ENCODE assay signal across 8 cellular contexts in genomic region chr20:53642196-53643030, GRCh38. TPM values are rescaled to one million over a fixed set of nuclear protein-coding genes. Genes with fewer than 3 reads are reported as not detected.
DNase-seq lines count a peak whose midpoint lies in the region; ATAC-seq, FAIRE-seq and TF ChIP-seq lines count a peak whose summit lies in the region.

No MANE protein-coding gene starts in this region.

- TF ChIP-seq CTCF in A549 (IDR thresholded peaks at IDR 0.05) (no peak), adrenal gland (IDR thresholded peaks at IDR 0.05) (peak in 2 of 6 experiments; percentile 25 to 40)

- no peaks in the 10 kb centered on the region for H3K36me3 ChIP-seq in SJCRH30
- no peaks in the 10 kb centered on the region for H3K36me3 ChIP-seq in adrenal gland (replicated peaks in 1 of 2)

- H3K4me1 ChIP-seq in A549 (peaks cover 34% of the 10 kb centered on the region), SJCRH30 (0 out of 2 replicates have a peak, but pooled peaks cover 8% of the 10 kb centered on the region), adrenal gland (replicated peaks in 1 of 2) (peaks cover 7 to 19% of the 10 kb centered on the region in 2 donors)

- peak overlapping the region; percentile 77 for H3K4me2 ChIP-seq in A549

- TF ChIP-seq POLR2A in A549 (IDR thresholded peaks at IDR 0.05; ENCODE audit: low read length) (no peak), adrenal gland (IDR thresholded peaks at IDR 0.05) (no peak)

- H3K9me3 ChIP-seq in A549, result no peaks in the 10 kb centered on the region
- H3K9me3 ChIP-seq in SJCRH30 (replicated peaks), result no peaks in the 10 kb centered on the region
- no peaks in the 10 kb centered on the region for H3K9me3 ChIP-seq in adrenal gland (replicated peaks in 1 of 3)

- H3K27ac Mint-ChIP-seq in stimulated activated effector memory CD8-positive, alpha-beta T cell treated with anti-CD3 and anti-CD28 coated beads, Interleukin-12 subunit alpha, Interleukin-12 subunit beta, amount 100 ng/mL, for 72 hours, result peak overlapping the region; percentile 82

- POLR2A ChIA-PET in A549 (lab: Yijun Ruan, JAX), result interaction anchor here (0.5 to 2.0 kb wide), 11 partner anchors 12 to 224 kb away, joined by 3 to 19 read pairs (median 3); partner anchors contain the start of gene ZNF217

- H3K9me3 Mint-ChIP-seq in stimulated activated effector memory CD8-positive, alpha-beta T cell treated with anti-CD3 and anti-CD28 coated beads, Interleukin-12 subunit alpha, Interleukin-12 subunit beta, amount 100 ng/mL, for 72 hours, result no peaks in the 10 kb centered on the region

- CTCF ChIA-PET in A549 (lab: Yijun Ruan, JAX), result interaction anchor here (0.8 to 1.8 kb wide), 6 partner anchors 10 to 455 kb away, joined by 3 to 6 read pairs (median 4); no protein-coding TSS in a partner anchor

- H3K4me3 Mint-ChIP-seq in stimulated activated effector memory CD8-positive, alpha-beta T cell treated with anti-CD3 and anti-CD28 coated beads, Interleukin-12 subunit alpha, Interleukin-12 subunit beta, amount 100 ng/mL, for 72 hours, result peak overlapping the region; percentile 70

- 0 out of 5 replicates have a peak, but pooled peaks of 1 of the 2 experiments have one; percentile 5 for TF ChIP-seq EP300 in A549 (IDR thresholded peaks at IDR 0.05)

- H3K36me3 Mint-ChIP-seq in stimulated activated effector memory CD8-positive, alpha-beta T cell treated with anti-CD3 and anti-CD28 coated beads, Interleukin-12 subunit alpha, Interleukin-12 subunit beta, amount 100 ng/mL, for 72 hours, result peaks cover 7% of the 10 kb centered on the region

- peak overlapping the region; percentile 75 to 87 for H3K27ac ChIP-seq in A549
- no peak overlapping the region for H3K27ac ChIP-seq in SJCRH30
- H3K27ac ChIP-seq in adrenal gland, result peak overlapping the region; percentile 46 to 82 (median 71)

- H3K27me3 ChIP-seq in SJCRH30 (no peaks in the 10 kb centered on the region), adrenal gland (no peaks in the 10 kb centered on the region)

- 38% methylated on average over 17 of the region's 17 CpGs for WGBS in A549 (ENCODE audit: missing lambda C conversion rate)
- 46 to 49% (median 47%) methylated on average over 17 of the region's 17 CpGs for WGBS in adrenal gland, 4 donors

- H3K4me1 Mint-ChIP-seq in stimulated activated effector memory CD8-positive, alpha-beta T cell treated with anti-CD3 and anti-CD28 coated beads, Interleukin-12 subunit alpha, Interleukin-12 subunit beta, amount 100 ng/mL, for 72 hours, result peaks cover 24% of the 10 kb centered on the region

- ATAC-seq in A549 (peak; percentile 93 to 98), GM18907 (IDR thresholded peaks at IDR 0.05; ENCODE audit: unreplicated experiment) (peak; percentile 61), HG03342 (IDR thresholded peaks at IDR 0.05; ENCODE audit: unreplicated experiment) (peak; percentile 62)
- ATAC-seq in stimulated activated effector memory CD8-positive, alpha-beta T cell treated with anti-CD3 and anti-CD28 coated beads, Interleukin-12 subunit alpha, Interleukin-12 subunit beta, amount 100 ng/mL, for 72 hours, result peak; percentile 83

- no peak; a peak in 2 of 5 replicates for TF ChIP-seq RAD21 in A549 (conservative IDR thresholded peaks at IDR 0.05 in 1 of 2, IDR thresholded peaks at IDR 0.05 in 1 of 2)

- DNase-seq in A549 (ENCODE audit: low read depth in 1 of 2, low spot score in 1 of 2), result peak; percentile 81 to 90
- peak; percentile 43 to 70 for DNase-seq in SJCRH30
- peak; percentile 43 to 80 (median 67) for DNase-seq in adrenal gland
- DNase-seq in iris pigment epithelial cell (ENCODE audit: low read depth), result peak; percentile 74
- DNase-seq in stimulated activated effector memory CD8-positive, alpha-beta T cell treated with anti-CD3 and anti-CD28 coated beads, Interleukin-12 subunit alpha, Interleukin-12 subunit beta, amount 100 ng/mL, for 72 hours (ENCODE audit: low spot score in 2 of 2), result no peak
- DNase-seq in NCI-H1092 treated with DMSO at 0.1 percent for 48 hours (lab: John Stamatoyannopoulos, UW), result no peak

- H3K4me3 ChIP-seq in A549, result no peak overlapping the region
- H3K4me3 ChIP-seq in SJCRH30, result no peak overlapping the region
- H3K4me3 ChIP-seq in adrenal gland, result peak overlapping the region in 1 of 4 donors; percentile 35

- FAIRE-seq in A549 (lab: Jason Lieb, UNC), result no peak

- intact Hi-C loops in adrenal gland (cut with DNase I), result no loop called here

TF ChIP-seq in A549, 52 proteins besides CTCF, POLR2A, EP300 and RAD21:
- TF ChIP-seq JUN (IDR thresholded peaks at IDR 0.05) (peak in 1 of 2 experiments; percentile 28; a peak in 1 of 5 replicates), RNF2 (IDR thresholded peaks at IDR 0.05; ENCODE audit: borderline replicate concordance, low read depth) (no peak), EHMT2 (IDR thresholded peaks at IDR 0.05; ENCODE audit: low read depth) (no peak), JUNB (IDR thresholded peaks at IDR 0.05) (no peak), HOXB13 (CRISPR knock-in tag; IDR thresholded peaks at IDR 0.05; ENCODE audit: low read depth) (no peak), REST (IDR thresholded peaks at IDR 0.05) (no peak)

RNA-seq across cellular contexts. Expression of gene ZNF217, which starts 48.8 kb away (rescaled TPM):
- polyA plus RNA-seq in A549 (2011; rRNA removed), result 22.2 and 29.5 TPM in 2 replicates
- 6.8 and 8.8 TPM in 2 replicates for polyA plus RNA-seq in A549 (2012; cell fraction: cytosol; rRNA removed)
- polyA plus RNA-seq in A549 (2012; cell fraction: nucleus; rRNA removed), result 8.9 and 11.6 TPM in 2 replicates
- 28.1 to 30.5 TPM (median 29.9 TPM) in 3 replicates for polyA plus RNA-seq in A549 (2017; fragmentation: RNase III; extraction: RNeasy Plus Mini Kit Qiagen cat#74134 plus additional on column Dnase treatment)
- polyA minus RNA-seq in A549 (2011; rRNA and poly(A)+ RNA removed), result 48.5 and 50.5 TPM in 2 replicates
- 37.6 and 42.8 TPM in 2 replicates for total RNA-seq in SJCRH30 (2014; rRNA removed; shearing (Covaris generic))
- 10 to 100 TPM in 7 of 8 donors, 1 to 10 TPM in 1; 9.9 to 23.4 (median 13.7) TPM for total RNA-seq in adrenal gland
- polyA plus RNA-seq in adrenal gland, result 1 to 10 TPM; 3.5 to 5.5 (median 4.3) TPM

Comparison
In these comparisons a context has a peak if more than half of its experiments do, and no peak if none do; other contexts are left out.
1. DNase-seq: peak in A549 (2 of 2), SJCRH30 (2 of 2), adrenal gland (7 of 7) and iris pigment epithelial cell (single experiment); none in stimulated activated effector memory CD8-positive, alpha-beta T cell treated with anti-CD3 and anti-CD28 coated beads, Interleukin-12 subunit alpha, Interleukin-12 subunit beta, amount 100 ng/mL, for 72 hours (0 of 2) and NCI-H1092 treated with DMSO at 0.1 percent for 48 hours (single experiment).
2. Peak in every context shown above with its lines, with median percentiles within 50 percentile points of each other: ATAC-seq.